In the genomic region with DNA sequence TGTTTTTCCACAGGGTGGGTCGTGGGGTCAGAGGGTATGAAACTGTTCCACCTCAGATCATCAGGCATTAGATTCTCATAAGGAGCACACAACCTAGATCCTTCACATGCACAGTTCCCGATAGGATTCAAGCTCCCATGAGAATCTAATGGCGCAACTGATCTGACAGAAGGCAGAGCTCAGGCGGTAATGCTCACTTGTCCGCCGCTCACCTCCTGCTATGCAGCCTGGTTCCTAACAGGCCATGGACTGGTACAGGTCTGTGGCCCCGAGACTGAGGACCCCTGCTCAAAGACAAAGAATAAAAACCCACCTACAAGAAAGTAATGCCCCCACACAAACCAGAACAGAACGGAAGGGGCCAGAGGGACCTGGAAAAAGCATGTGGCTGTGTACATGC, we compare ENCODE assay signal across 26 cellular contexts.
"Had no signal": no experiment of that assay in that cellular context is flagged by ENCODE, and none has a peak within 500 bp of the region (broad histone marks: within the 10 kb centered on the region; RNA-seq: fewer than 3 reads in every experiment).

No MANE protein-coding gene starts in this region.

- H3K36me3 ChIP-seq: adrenal gland, breast epithelium, SJCRH30 had no signal

- FAIRE-seq: astrocyte had no signal

- H3K9me3 ChIP-seq: adrenal gland, body of pancreas, breast epithelium, SJCRH30 had no signal

- DNase-seq: activated CD4-positive, alpha-beta T cell treated with anti-CD3 and anti-CD28 coated beads, Interleukin-2, amount 10 ng/mL, durations not matched to agents 24 days and 14 days; activated CD4-positive, alpha-beta T cell treated with anti-CD3 and anti-CD28 coated beads, Interleukin-2, amount 50 U/mL, for 4 hours; activated CD8-positive, alpha-beta memory T cell treated with anti-CD3 and anti-CD28 coated beads, Interleukin-2, amount 50 U/mL, for 4 hours; activated CD8-positive, alpha-beta T cell treated with anti-CD3 and anti-CD28 coated beads for 36 hours; activated gamma-delta T cell treated with Interleukin-2 at 50 U/mL for 16 hours; activated naive CD4-positive, alpha-beta T cell treated with anti-CD3 and anti-CD28 coated beads for 36 hours; activated T-cell treated with anti-CD3 and anti-CD28 coated beads for 4 hours; activated T-cell treated with anti-CD3 and anti-CD28 coated beads, Interleukin-2, amount 50 U/mL, for 4 hours; KBM-7; NCI-H1105; NCI-H1436; NCI-H1694; NCI-H1930; NCI-H2081 treated with DMSO at 0.1 percent for 48 hours; NCI-H345; NCI-H524 treated with DMSO at 0.1 percent for 48 hours; SHP77; SJCRH30; T1000 had no signal

- H3K27ac Mint-ChIP-seq: activated CD4-positive, alpha-beta T cell treated with anti-CD3 and anti-CD28 coated beads, Interleukin-2, amount 10 ng/mL, durations not matched to agents 24 days and 14 days; activated CD8-positive, alpha-beta T cell treated with anti-CD3 and anti-CD28 coated beads for 36 hours; activated naive CD4-positive, alpha-beta T cell treated with anti-CD3 and anti-CD28 coated beads for 36 hours had no signal

- H3K27ac ChIP-seq: adrenal gland, body of pancreas, breast epithelium, SJCRH30, SK-N-MC had no signal

- H3K4me3 Mint-ChIP-seq: activated CD4-positive, alpha-beta T cell treated with anti-CD3 and anti-CD28 coated beads, Interleukin-2, amount 10 ng/mL, durations not matched to agents 24 days and 14 days; activated CD8-positive, alpha-beta T cell treated with anti-CD3 and anti-CD28 coated beads for 36 hours; activated naive CD4-positive, alpha-beta T cell treated with anti-CD3 and anti-CD28 coated beads for 36 hours; activated T-cell treated with anti-CD3 and anti-CD28 coated beads, Interleukin-2, amount 50 U/mL, for 4 hours; activated T-helper 1 cell treated with anti-CD3 and anti-CD28 coated beads, Interleukin-12 subunit alpha, Interleukin-12 subunit beta, Interleukin-2, Interleukin-4 antibody, amounts not matched to agents 30 ng/mL and 10 ng/mL and 1 ng/mL, durations not matched to agents 14 hours and 24 hours and 36 hours had no signal

- H3K4me1 ChIP-seq: breast epithelium had no signal

- ATAC-seq: activated CD8-positive, alpha-beta T cell treated with anti-CD3 and anti-CD28 coated beads for 36 hours; Panc1 had no signal

- H3K4me3 ChIP-seq: adrenal gland, body of pancreas, breast epithelium, SJCRH30, SK-N-MC had no signal

- H3K27me3 ChIP-seq: adrenal gland, body of pancreas, breast epithelium, SJCRH30 had no signal
